In the genomic region with DNA sequence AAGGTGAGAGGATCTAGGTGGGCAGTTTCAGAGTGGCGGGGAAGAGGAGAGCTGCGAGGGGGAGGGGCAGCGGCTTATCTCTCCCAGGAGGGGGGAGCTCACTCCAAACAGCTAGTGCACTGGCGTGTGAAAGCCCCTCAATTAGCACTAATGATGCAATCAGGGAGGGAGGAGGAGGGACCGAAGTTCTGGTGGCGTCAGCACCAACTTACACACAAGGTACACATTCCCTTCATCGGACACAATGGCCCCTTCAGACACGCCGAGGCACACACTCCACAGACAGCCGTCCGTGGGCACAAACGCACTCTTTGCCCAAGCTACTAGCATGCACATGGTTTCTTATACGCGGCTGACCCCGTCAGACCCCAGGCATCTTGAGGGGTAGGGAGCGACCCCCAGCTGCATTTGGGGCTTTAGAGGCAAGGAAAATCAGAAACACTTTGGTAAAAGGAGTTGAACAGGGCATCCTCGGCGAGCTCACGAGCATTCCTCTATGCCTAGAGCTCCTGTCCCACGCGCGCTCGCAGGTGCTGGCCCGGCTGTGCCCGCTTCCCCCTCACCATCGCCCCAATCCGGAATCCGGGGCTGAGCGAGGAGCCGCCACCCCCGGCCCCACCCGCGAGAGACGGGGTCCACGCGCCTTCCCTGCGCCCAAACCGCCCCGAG, we compare ENCODE assay signal across 1 cellular context.
TF ChIP-seq lines count a peak whose summit lies in the region.

No MANE protein-coding gene starts in this region.

TF ChIP-seq in HepG2, 621 proteins besides CTCF, POLR2A, EP300 and RAD21 (continued from another document and continues in another):
- TF ChIP-seq, protein P1, sequence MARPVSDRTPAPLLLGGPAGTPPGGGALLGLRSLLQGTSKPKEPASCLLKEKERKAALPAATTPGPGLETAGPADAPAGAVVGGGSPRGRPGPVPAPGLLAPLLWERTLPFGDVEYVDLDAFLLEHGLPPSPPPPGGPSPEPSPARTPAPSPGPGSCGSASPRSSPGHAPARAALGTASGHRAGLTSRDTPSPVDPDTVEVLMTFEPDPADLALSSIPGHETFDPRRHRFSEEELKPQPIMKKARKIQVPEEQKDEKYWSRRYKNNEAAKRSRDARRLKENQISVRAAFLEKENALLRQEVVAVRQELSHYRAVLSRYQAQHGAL (CRISPR knock-in tag; IDR thresholded peaks at IDR 0.05; ENCODE audit: not compliant biosample characterization): no peak
- no peak for TF ChIP-seq ZSCAN22 (CRISPR knock-in tag; IDR thresholded peaks at IDR 0.05)
- no peak for TF ChIP-seq CENPT (CRISPR knock-in tag; IDR thresholded peaks at IDR 0.05; ENCODE audit: low read depth)
- peak; percentile 50; the same call in 1 of the 2 replicates for TF ChIP-seq YEATS2 (CRISPR knock-in tag; IDR thresholded peaks at IDR 0.05; ENCODE audit: borderline replicate concordance)
- TF ChIP-seq DZIP1 (CRISPR knock-in tag; IDR thresholded peaks at IDR 0.05): no peak
- no peak for TF ChIP-seq RNF2 (conservative IDR thresholded peaks at IDR 0.05; ENCODE audit: low read depth)
- TF ChIP-seq SP5 (CRISPR knock-in tag; IDR thresholded peaks at IDR 0.05; ENCODE audit: borderline replicate concordance, low read depth): peak; percentile 88
- TF ChIP-seq GABPB1 (CRISPR knock-in tag; IDR thresholded peaks at IDR 0.05): peak; percentile 5; the same call in 1 of the 2 replicates
- TF ChIP-seq MYC (CRISPR knock-in tag; IDR thresholded peaks at IDR 0.05; ENCODE audit: borderline replicate concordance): peak; percentile 57; the same call in 1 of the 2 replicates
- peak; percentile 44; the same call in 1 of the 2 replicates for TF ChIP-seq SIN3A (IDR thresholded peaks at IDR 0.05; ENCODE audit: borderline replicate concordance, low read depth, low read length)
- TF ChIP-seq EZH2 (conservative IDR thresholded peaks at IDR 0.05; ENCODE audit: low read depth, low read length): no peak
- TF ChIP-seq ZNF839 (CRISPR knock-in tag; IDR thresholded peaks at IDR 0.05; ENCODE audit: borderline replicate concordance): no peak
- no peak for TF ChIP-seq SATB2 (CRISPR knock-in tag; IDR thresholded peaks at IDR 0.05)
- peak; percentile 72; the same call in 1 of the 2 replicates for TF ChIP-seq ZNF430 (CRISPR knock-in tag; IDR thresholded peaks at IDR 0.05)
- TF ChIP-seq EEA1 (CRISPR knock-in tag; IDR thresholded peaks at IDR 0.05; ENCODE audit: borderline replicate concordance): 0 out of 2 replicates have a peak, but pooled peaks have one; percentile 34
- no peak; the same call in 1 of the 2 replicates for TF ChIP-seq MED13 (CRISPR knock-in tag; IDR thresholded peaks at IDR 0.05)
- 0 out of 2 replicates have a peak, but pooled peaks have one; percentile 27 for TF ChIP-seq POLR2AphosphoS5 (IDR thresholded peaks at IDR 0.05; ENCODE audit: low read depth, low read length)
- TF ChIP-seq KMT2B (CRISPR knock-in tag; IDR thresholded peaks at IDR 0.05): peak; percentile 54
- TF ChIP-seq LCORL (IDR thresholded peaks at IDR 0.05): no peak
- peak; percentile 50; the same call in 1 of the 2 replicates for TF ChIP-seq LCORL (CRISPR knock-in tag; IDR thresholded peaks at IDR 0.05)
- TF ChIP-seq ZC3H4 (CRISPR knock-in tag; IDR thresholded peaks at IDR 0.05; ENCODE audit: borderline replicate concordance): no peak
- TF ChIP-seq FOXC1 (CRISPR knock-in tag; IDR thresholded peaks at IDR 0.05; ENCODE audit: borderline replicate concordance): peak; percentile 28; the same call in 1 of the 2 replicates
- no peak for TF ChIP-seq ZSCAN29 (CRISPR knock-in tag; conservative IDR thresholded peaks at IDR 0.05)
- TF ChIP-seq TCF7L2 (IDR thresholded peaks at IDR 0.05; ENCODE audit: low read depth, low read length): no peak
- TF ChIP-seq ZNF652 (CRISPR knock-in tag; IDR thresholded peaks at IDR 0.05; ENCODE audit: borderline replicate concordance, low read depth): no peak
- peak; percentile 40; the same call in 1 of the 2 replicates for TF ChIP-seq ATF2 (CRISPR knock-in tag; IDR thresholded peaks at IDR 0.05)
- no peak for TF ChIP-seq NAIF1 (CRISPR knock-in tag; IDR thresholded peaks at IDR 0.05; ENCODE audit: borderline replicate concordance)
- 0 out of 2 replicates have a peak, but pooled peaks have one; percentile 30 for TF ChIP-seq KLF11 (CRISPR knock-in tag; IDR thresholded peaks at IDR 0.05)
- TF ChIP-seq, protein P2, sequence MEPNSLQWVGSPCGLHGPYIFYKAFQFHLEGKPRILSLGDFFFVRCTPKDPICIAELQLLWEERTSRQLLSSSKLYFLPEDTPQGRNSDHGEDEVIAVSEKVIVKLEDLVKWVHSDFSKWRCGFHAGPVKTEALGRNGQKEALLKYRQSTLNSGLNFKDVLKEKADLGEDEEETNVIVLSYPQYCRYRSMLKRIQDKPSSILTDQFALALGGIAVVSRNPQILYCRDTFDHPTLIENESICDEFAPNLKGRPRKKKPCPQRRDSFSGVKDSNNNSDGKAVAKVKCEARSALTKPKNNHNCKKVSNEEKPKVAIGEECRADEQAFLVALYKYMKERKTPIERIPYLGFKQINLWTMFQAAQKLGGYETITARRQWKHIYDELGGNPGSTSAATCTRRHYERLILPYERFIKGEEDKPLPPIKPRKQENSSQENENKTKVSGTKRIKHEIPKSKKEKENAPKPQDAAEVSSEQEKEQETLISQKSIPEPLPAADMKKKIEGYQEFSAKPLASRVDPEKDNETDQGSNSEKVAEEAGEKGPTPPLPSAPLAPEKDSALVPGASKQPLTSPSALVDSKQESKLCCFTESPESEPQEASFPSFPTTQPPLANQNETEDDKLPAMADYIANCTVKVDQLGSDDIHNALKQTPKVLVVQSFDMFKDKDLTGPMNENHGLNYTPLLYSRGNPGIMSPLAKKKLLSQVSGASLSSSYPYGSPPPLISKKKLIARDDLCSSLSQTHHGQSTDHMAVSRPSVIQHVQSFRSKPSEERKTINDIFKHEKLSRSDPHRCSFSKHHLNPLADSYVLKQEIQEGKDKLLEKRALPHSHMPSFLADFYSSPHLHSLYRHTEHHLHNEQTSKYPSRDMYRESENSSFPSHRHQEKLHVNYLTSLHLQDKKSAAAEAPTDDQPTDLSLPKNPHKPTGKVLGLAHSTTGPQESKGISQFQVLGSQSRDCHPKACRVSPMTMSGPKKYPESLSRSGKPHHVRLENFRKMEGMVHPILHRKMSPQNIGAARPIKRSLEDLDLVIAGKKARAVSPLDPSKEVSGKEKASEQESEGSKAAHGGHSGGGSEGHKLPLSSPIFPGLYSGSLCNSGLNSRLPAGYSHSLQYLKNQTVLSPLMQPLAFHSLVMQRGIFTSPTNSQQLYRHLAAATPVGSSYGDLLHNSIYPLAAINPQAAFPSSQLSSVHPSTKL (CRISPR knock-in tag; IDR thresholded peaks at IDR 0.05): no peak; the same call in 1 of the 2 replicates
- TF ChIP-seq, protein P3, sequence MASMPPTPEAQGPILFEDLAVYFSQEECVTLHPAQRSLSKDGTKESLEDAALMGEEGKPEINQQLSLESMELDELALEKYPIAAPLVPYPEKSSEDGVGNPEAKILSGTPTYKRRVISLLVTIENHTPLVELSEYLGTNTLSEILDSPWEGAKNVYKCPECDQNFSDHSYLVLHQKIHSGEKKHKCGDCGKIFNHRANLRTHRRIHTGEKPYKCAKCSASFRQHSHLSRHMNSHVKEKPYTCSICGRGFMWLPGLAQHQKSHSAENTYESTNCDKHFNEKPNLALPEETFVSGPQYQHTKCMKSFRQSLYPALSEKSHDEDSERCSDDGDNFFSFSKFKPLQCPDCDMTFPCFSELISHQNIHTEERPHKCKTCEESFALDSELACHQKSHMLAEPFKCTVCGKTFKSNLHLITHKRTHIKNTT (CRISPR knock-in tag; IDR thresholded peaks at IDR 0.05): no peak
- TF ChIP-seq, protein P4, sequence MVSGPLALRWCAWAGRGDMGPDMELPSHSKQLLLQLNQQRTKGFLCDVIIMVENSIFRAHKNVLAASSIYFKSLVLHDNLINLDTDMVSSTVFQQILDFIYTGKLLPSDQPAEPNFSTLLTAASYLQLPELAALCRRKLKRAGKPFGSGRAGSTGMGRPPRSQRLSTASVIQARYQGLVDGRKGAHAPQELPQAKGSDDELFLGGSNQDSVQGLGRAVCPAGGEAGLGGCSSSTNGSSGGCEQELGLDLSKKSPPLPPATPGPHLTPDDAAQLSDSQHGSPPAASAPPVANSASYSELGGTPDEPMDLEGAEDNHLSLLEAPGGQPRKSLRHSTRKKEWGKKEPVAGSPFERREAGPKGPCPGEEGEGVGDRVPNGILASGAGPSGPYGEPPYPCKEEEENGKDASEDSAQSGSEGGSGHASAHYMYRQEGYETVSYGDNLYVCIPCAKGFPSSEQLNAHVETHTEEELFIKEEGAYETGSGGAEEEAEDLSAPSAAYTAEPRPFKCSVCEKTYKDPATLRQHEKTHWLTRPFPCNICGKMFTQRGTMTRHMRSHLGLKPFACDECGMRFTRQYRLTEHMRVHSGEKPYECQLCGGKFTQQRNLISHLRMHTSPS (CRISPR knock-in tag; IDR thresholded peaks at IDR 0.05; ENCODE audit: low read depth): no peak
- TF ChIP-seq ZNF101 (CRISPR knock-in tag; IDR thresholded peaks at IDR 0.05; ENCODE audit: borderline replicate concordance, low read depth): no peak
- no peak for TF ChIP-seq ATAD3A (CRISPR knock-in tag; IDR thresholded peaks at IDR 0.05)
- no peak for TF ChIP-seq IKZF4 (CRISPR knock-in tag; IDR thresholded peaks at IDR 0.05; ENCODE audit: borderline replicate concordance, low read depth, not compliant biosample characterization)
- TF ChIP-seq GTF2F1 (IDR thresholded peaks at IDR 0.05; ENCODE audit: low read length): no peak
- TF ChIP-seq, protein P5, sequence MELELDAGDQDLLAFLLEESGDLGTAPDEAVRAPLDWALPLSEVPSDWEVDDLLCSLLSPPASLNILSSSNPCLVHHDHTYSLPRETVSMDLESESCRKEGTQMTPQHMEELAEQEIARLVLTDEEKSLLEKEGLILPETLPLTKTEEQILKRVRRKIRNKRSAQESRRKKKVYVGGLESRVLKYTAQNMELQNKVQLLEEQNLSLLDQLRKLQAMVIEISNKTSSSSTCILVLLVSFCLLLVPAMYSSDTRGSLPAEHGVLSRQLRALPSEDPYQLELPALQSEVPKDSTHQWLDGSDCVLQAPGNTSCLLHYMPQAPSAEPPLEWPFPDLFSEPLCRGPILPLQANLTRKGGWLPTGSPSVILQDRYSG (CRISPR knock-in tag; IDR thresholded peaks at IDR 0.05): no peak
- TF ChIP-seq, protein P6, sequence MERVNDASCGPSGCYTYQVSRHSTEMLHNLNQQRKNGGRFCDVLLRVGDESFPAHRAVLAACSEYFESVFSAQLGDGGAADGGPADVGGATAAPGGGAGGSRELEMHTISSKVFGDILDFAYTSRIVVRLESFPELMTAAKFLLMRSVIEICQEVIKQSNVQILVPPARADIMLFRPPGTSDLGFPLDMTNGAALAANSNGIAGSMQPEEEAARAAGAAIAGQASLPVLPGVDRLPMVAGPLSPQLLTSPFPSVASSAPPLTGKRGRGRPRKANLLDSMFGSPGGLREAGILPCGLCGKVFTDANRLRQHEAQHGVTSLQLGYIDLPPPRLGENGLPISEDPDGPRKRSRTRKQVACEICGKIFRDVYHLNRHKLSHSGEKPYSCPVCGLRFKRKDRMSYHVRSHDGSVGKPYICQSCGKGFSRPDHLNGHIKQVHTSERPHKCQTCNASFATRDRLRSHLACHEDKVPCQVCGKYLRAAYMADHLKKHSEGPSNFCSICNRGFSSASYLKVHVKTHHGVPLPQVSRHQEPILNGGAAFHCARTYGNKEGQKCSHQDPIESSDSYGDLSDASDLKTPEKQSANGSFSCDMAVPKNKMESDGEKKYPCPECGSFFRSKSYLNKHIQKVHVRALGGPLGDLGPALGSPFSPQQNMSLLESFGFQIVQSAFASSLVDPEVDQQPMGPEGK (CRISPR knock-in tag; IDR thresholded peaks at IDR 0.05): peak; percentile 91
- no peak for TF ChIP-seq ZNF7 (CRISPR knock-in tag; IDR thresholded peaks at IDR 0.05)
- TF ChIP-seq ZSCAN5A (CRISPR knock-in tag; IDR thresholded peaks at IDR 0.05; ENCODE audit: borderline replicate concordance): peak; percentile 33
- TF ChIP-seq RXRA (CRISPR knock-in tag; IDR thresholded peaks at IDR 0.05): peak; percentile 36
- TF ChIP-seq MXI1 (IDR thresholded peaks at IDR 0.05; ENCODE audit: borderline replicate concordance, low read depth, low read length): 0 out of 3 replicates have a peak, but pooled peaks have one; percentile 1
- no peak for TF ChIP-seq SETDB1 (CRISPR knock-in tag; IDR thresholded peaks at IDR 0.05; ENCODE audit: borderline replicate concordance)
- TF ChIP-seq NFKBIZ (CRISPR knock-in tag; IDR thresholded peaks at IDR 0.05): no peak
- no peak for TF ChIP-seq ZNF670 (CRISPR knock-in tag; IDR thresholded peaks at IDR 0.05; ENCODE audit: borderline replicate concordance)
- peak; percentile 70; the same call in 1 of the 2 replicates for TF ChIP-seq TBX3 (IDR thresholded peaks at IDR 0.05; ENCODE audit: borderline replicate concordance)
- no peak for TF ChIP-seq GPN1 (CRISPR knock-in tag; IDR thresholded peaks at IDR 0.05; ENCODE audit: borderline replicate concordance)
